Comparison of ENCODE assay signal across 24 cellular contexts in genomic region chr17:72659811-72660210, GRCh38.
"Had no signal": no experiment of that assay in that cellular context is flagged by ENCODE, and none has a peak within 500 bp of the region (broad histone marks: within the 10 kb centered on the region; RNA-seq: fewer than 3 reads in every experiment).

No MANE protein-coding gene starts in this region.

- H3K4me1 ChIP-seq: neural progenitor cell, parathyroid adenoma, right atrium auricular region, right lobe of liver, upper lobe of right lung had no signal

- H2AFZ ChIP-seq: neural progenitor cell, parathyroid adenoma had no signal

- H3K27ac ChIP-seq: left ventricle myocardium inferior, neural progenitor cell, neutrophil, parathyroid adenoma, right atrium auricular region, right lobe of liver, suprapubic skin, thoracic aorta, tibial artery, upper lobe of right lung had no signal

- DNase-seq: hypothalamus; immature natural killer cell; left ventricle myocardium inferior; naive B cell; natural killer cell; nephron progenitor cell; occipital lobe; right lobe of liver; stimulated activated CD4-positive, alpha-beta T cell treated with anti-CD3 and anti-CD28 coated beads, Interleukin-12 subunit alpha, Interleukin-12 subunit beta, amount 100 ng/mL, for 4 hours; stimulated activated CD4-positive, alpha-beta T cell treated with anti-CD3 and anti-CD28 coated beads, Interleukin-15, amount 100 ng/mL, for 24 hours; stimulated activated CD4-positive, alpha-beta T cell treated with anti-CD3 and anti-CD28 coated beads, Interleukin-2, amount 100 ng/mL, for 24 hours; stimulated activated CD4-positive, alpha-beta T cell treated with anti-CD3 and anti-CD28 coated beads, Interleukin-4, amount 100 ng/mL, for 1 hour; stimulated activated naive B cell treated with anti-CD40 and anti-IgM and Interleukin-4, amounts not matched to agents 10 μg/mL and 1 μg/mL and 100 μg/mL, for 72 hours; tibial artery; trophoblast cell; upper lobe of right lung had no signal

- H3K9me3 ChIP-seq: left ventricle myocardium inferior, neutrophil, right atrium auricular region, right lobe of liver, suprapubic skin, thoracic aorta, tibial artery, upper lobe of right lung had no signal

- ATAC-seq: natural killer cell; right lobe of liver; stimulated activated naive B cell treated with anti-CD40 and anti-IgM and Interleukin-4, amounts not matched to agents 10 μg/mL and 1 μg/mL and 100 μg/mL, for 72 hours; upper lobe of right lung had no signal

- H3K9ac ChIP-seq: neural progenitor cell, parathyroid adenoma had no signal

- H3K27me3 ChIP-seq: neural progenitor cell, neutrophil, right atrium auricular region, right lobe of liver, suprapubic skin, tibial artery, upper lobe of right lung had no signal

- H3K79me2 ChIP-seq: parathyroid adenoma had no signal

- H3K36me3 ChIP-seq: left ventricle myocardium inferior, neural progenitor cell, neutrophil, right atrium auricular region, right lobe of liver, suprapubic skin, thoracic aorta, tibial artery, upper lobe of right lung had no signal

- H3K4me3 ChIP-seq: left ventricle myocardium inferior, lung, neural progenitor cell, right atrium auricular region, right lobe of liver, skin epidermis, suprapubic skin, thoracic aorta, tibial artery, upper lobe of right lung had no signal

- H3K4me2 ChIP-seq: neural progenitor cell had no signal
